In the genomic region with DNA sequence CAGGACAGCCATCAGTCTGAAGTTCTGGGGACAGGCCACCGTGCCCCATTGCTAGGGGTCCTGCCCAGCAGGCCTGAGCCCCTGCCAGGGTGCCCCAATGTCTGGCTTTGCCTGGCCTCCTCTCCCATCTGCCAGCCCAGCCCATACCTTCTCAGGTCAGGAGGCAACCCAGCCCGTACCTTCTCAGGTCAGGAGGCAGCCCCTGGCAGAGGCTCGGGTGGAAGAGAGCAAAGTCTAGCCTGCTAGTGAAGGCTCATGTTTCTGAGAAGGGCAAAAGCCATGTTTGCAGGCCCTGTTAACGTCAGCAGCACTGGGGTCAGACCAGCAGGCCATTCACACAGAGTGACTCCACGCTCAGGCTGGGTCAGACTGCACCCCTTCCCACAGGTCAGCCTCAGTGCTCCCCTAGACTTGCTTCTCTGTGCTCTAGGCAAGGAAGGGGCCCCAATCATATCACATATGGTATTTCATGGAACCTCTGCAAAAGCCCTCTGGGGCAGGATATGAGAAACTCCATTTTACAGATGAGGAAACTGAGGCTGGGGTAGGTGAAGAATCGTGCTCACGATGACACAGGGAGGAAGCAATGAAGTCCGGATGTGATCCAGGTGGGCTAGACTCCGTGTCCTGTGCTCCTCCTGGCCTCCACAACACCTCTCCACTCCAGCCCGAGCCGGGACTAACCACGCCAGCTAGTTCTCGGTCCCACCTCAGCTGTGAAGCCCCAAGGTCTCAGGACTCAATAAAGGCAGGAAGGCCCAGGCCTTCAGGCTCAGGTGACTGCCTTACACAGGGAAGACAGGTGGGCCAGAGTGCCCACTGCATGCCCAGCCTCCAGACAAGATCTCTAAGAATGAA, we compare ENCODE assay signal across 20 cellular contexts. TPM values are rescaled to one million over a fixed set of nuclear protein-coding genes. Genes with fewer than 3 reads are reported as not detected.
A peak's percentile ranks its signal among the peaks of the same experiment; 100 is the strongest.
DNase-seq lines count a peak whose midpoint lies in the region; ATAC-seq and TF ChIP-seq lines count a peak whose summit lies in the region.
"Had no signal": no experiment of that assay in that cellular context is flagged by ENCODE, and none has a peak within 500 bp of the region (broad histone marks: within the 10 kb centered on the region; RNA-seq: fewer than 3 reads in every experiment).

No MANE protein-coding gene starts in this region.

- no peak overlapping the region for H3K9ac ChIP-seq in BLaER1
- no peak overlapping the region for H3K9ac ChIP-seq in neural progenitor cell

- peaks cover 3% of the 10 kb centered on the region for H3F3A ChIP-seq in neural progenitor cell (ENCODE audit: low read depth)

- peaks cover 39% of the 10 kb centered on the region for H3K4me1 Mint-ChIP-seq in neural progenitor cell
- H3K4me1 Mint-ChIP-seq: activated B cell treated with CpG ODN at 0.5 μM for 24 hours; activated T-helper 17 cell treated with anti-CD3 and anti-CD28 coated beads, Interleukin-2, amount 50 U/mL, for 72 hours; stimulated activated effector memory CD8-positive, alpha-beta T cell treated with anti-CD3 and anti-CD28 coated beads, Interleukin-12 subunit alpha, Interleukin-12 subunit beta, amount 100 ng/mL, for 72 hours had no signal

- no peak overlapping the region for H3K4me3 Mint-ChIP-seq in neural progenitor cell
- H3K4me3 Mint-ChIP-seq: activated B cell treated with CpG ODN at 0.5 μM for 24 hours; activated T-helper 17 cell treated with anti-CD3 and anti-CD28 coated beads, Interleukin-2, amount 50 U/mL, for 72 hours; CD4-positive, alpha-beta T cell; effector memory CD8-positive, alpha-beta T cell; stimulated activated effector memory CD8-positive, alpha-beta T cell treated with anti-CD3 and anti-CD28 coated beads, Interleukin-12 subunit alpha, Interleukin-12 subunit beta, amount 100 ng/mL, for 72 hours; T-helper 1 cell treated with Interleukin-12 subunit alpha and Interleukin-12 subunit beta and Interleukin-4 antibody, amounts not matched to agents 30 μg/mL and 1 μg/mL, for 36 hours had no signal

- no peak overlapping the region for H2AFZ ChIP-seq in neural progenitor cell (replicated peaks)

- peaks cover 39% of the 10 kb centered on the region; the same call in 1 of the 2 replicates for H4K20me1 ChIP-seq in BLaER1
- peaks cover 100% of the 10 kb centered on the region for H4K20me1 ChIP-seq in neural progenitor cell (ENCODE audit: low read depth)

- POLR2A ChIA-PET in RWPE1 (lab: Yijun Ruan, JAX; ENCODE audit: low non-redundant PET): no interaction called here

- H3K27ac ChIP-seq in BLaER1 (peak overlapping the region; percentile 88), RWPE1 (peak overlapping the region; percentile 100), esophagus squamous epithelium (peak overlapping the region; percentile 91 to 97 (median 94)), neural progenitor cell (no peak overlapping the region), coronary artery (no peak overlapping the region)
- H3K27ac ChIP-seq: cardiac muscle cell, psoas muscle had no signal

- TF ChIP-seq CTCF in RWPE1 (conservative IDR thresholded peaks at IDR 0.05; ENCODE audit: low read depth): no peak
- TF ChIP-seq CTCF in esophagus squamous epithelium (IDR thresholded peaks at IDR 0.05): no peak
- no peak for TF ChIP-seq CTCF in neural progenitor cell (IDR thresholded peaks at IDR 0.05)
- no peak for TF ChIP-seq CTCF in coronary artery (IDR thresholded peaks at IDR 0.05)

- intact Hi-C loops in esophagus squamous epithelium (cut with DNase I): no loop called here

- H3K4me2 ChIP-seq in BLaER1 (peak overlapping the region; percentile 84), neural progenitor cell (no peak overlapping the region)

- H3K27ac Mint-ChIP-seq in neural progenitor cell: peak overlapping the region; percentile 83
- H3K27ac Mint-ChIP-seq: activated B cell treated with CpG ODN at 0.5 μM for 24 hours; activated T-helper 17 cell treated with anti-CD3 and anti-CD28 coated beads, Interleukin-2, amount 50 U/mL, for 72 hours; CD4-positive, alpha-beta T cell; effector memory CD8-positive, alpha-beta T cell; stimulated activated effector memory CD8-positive, alpha-beta T cell treated with anti-CD3 and anti-CD28 coated beads, Interleukin-12 subunit alpha, Interleukin-12 subunit beta, amount 100 ng/mL, for 72 hours; T-helper 1 cell treated with Interleukin-12 subunit alpha and Interleukin-12 subunit beta and Interleukin-4 antibody, amounts not matched to agents 30 μg/mL and 1 μg/mL, for 36 hours had no signal

- H3K36me3 Mint-ChIP-seq in neural progenitor cell: peaks cover 4% of the 10 kb centered on the region
- H3K36me3 Mint-ChIP-seq: stimulated activated effector memory CD8-positive, alpha-beta T cell treated with anti-CD3 and anti-CD28 coated beads, Interleukin-12 subunit alpha, Interleukin-12 subunit beta, amount 100 ng/mL, for 72 hours had no signal

- no peak overlapping the region for H3K4me3 ChIP-seq in BLaER1
- H3K4me3 ChIP-seq in esophagus squamous epithelium: peak overlapping the region in 1 of 4 donors; percentile 20
- no peak overlapping the region for H3K4me3 ChIP-seq in neural progenitor cell
- H3K4me3 ChIP-seq in coronary artery: no peak overlapping the region
- H3K4me3 ChIP-seq: cardiac muscle cell, psoas muscle had no signal

- no peaks in the 10 kb centered on the region for H3K9me3 Mint-ChIP-seq in neural progenitor cell
- H3K9me3 Mint-ChIP-seq: activated B cell treated with CpG ODN at 0.5 μM for 24 hours; activated T-helper 17 cell treated with anti-CD3 and anti-CD28 coated beads, Interleukin-2, amount 50 U/mL, for 72 hours; CD4-positive, alpha-beta T cell; effector memory CD8-positive, alpha-beta T cell; stimulated activated effector memory CD8-positive, alpha-beta T cell treated with anti-CD3 and anti-CD28 coated beads, Interleukin-12 subunit alpha, Interleukin-12 subunit beta, amount 100 ng/mL, for 72 hours; T-helper 1 cell treated with Interleukin-12 subunit alpha and Interleukin-12 subunit beta and Interleukin-4 antibody, amounts not matched to agents 30 μg/mL and 1 μg/mL, for 36 hours had no signal

- H3K36me3 ChIP-seq in BLaER1: peaks cover 8% of the 10 kb centered on the region; the same call in 1 of the 2 replicates
- H3K36me3 ChIP-seq in esophagus squamous epithelium: no peaks in the 10 kb centered on the region
- H3K36me3 ChIP-seq in neural progenitor cell: no peaks in the 10 kb centered on the region
- H3K36me3 ChIP-seq: cardiac muscle cell had no signal

- 86 to 90% methylated on average over 6 to 10 of the region's 13 CpGs for WGBS in esophagus squamous epithelium, 2 donors

- no peak for TF ChIP-seq POLR2A in esophagus squamous epithelium (IDR thresholded peaks at IDR 0.05)

- no peaks in the 10 kb centered on the region for H3K9me3 ChIP-seq in BLaER1
- no peaks in the 10 kb centered on the region for H3K9me3 ChIP-seq in esophagus squamous epithelium
- H3K9me3 ChIP-seq in neural progenitor cell (ENCODE audit: low read depth): no peaks in the 10 kb centered on the region
- H3K9me3 ChIP-seq: psoas muscle had no signal

- H3K27me3 ChIP-seq in BLaER1 (no peaks in the 10 kb centered on the region), esophagus squamous epithelium (no peaks in the 10 kb centered on the region), neural progenitor cell (no peaks in the 10 kb centered on the region)
- H3K27me3 ChIP-seq: cardiac muscle cell had no signal

- DNase-seq in RWPE1 (ENCODE audit: low spot score) (no peak), esophagus squamous epithelium (lab: John Stamatoyannopoulos, UW) (no peak), neural progenitor cell (ENCODE audit: low spot score) (no peak), midbrain (lab: John Stamatoyannopoulos, UW) (no peak), coronary artery (ENCODE audit: low spot score) (no peak)
- DNase-seq: activated B cell treated with CpG ODN at 0.5 μM for 24 hours; effector memory CD8-positive, alpha-beta T cell; hypothalamus; NCI-H345; psoas muscle; stimulated activated CD4-positive, alpha-beta T cell treated with anti-CD3 and anti-CD28 coated beads, Interleukin-12 subunit alpha, Interleukin-12 subunit beta, amount 100 ng/mL, for 4 hours had no signal

- CTCF ChIA-PET in RWPE1 (lab: Yijun Ruan, JAX): interaction anchor here (1.7 kb wide), 1 partner anchor 10 kb away, joined by 13 read pairs; the partner anchor contains the start of gene SDC1

- ATAC-seq in GM19035 (IDR thresholded peaks at IDR 0.05; ENCODE audit: unreplicated experiment) (no peak), HG02981 (IDR thresholded peaks at IDR 0.05; ENCODE audit: unreplicated experiment) (no peak)
- ATAC-seq: activated T-helper 17 cell treated with anti-CD3 and anti-CD28 coated beads, Interleukin-2, amount 50 U/mL, for 72 hours; effector memory CD8-positive, alpha-beta T cell; psoas muscle; Right ventricle myocardium inferior; stimulated activated effector memory CD8-positive, alpha-beta T cell treated with anti-CD3 and anti-CD28 coated beads, Interleukin-12 subunit alpha, Interleukin-12 subunit beta, amount 100 ng/mL, for 72 hours had no signal

- H3K4me1 ChIP-seq in BLaER1: peaks cover 79% of the 10 kb centered on the region
- H3K4me1 ChIP-seq in esophagus squamous epithelium: peaks cover 52 to 100% (median 69%) of the 10 kb centered on the region in 3 donors
- H3K4me1 ChIP-seq in neural progenitor cell: peaks cover 20% of the 10 kb centered on the region
- H3K4me1 ChIP-seq: psoas muscle had no signal

- peaks cover 94% of the 10 kb centered on the region for H3K79me2 ChIP-seq in neural progenitor cell (ENCODE audit: low read depth)

- H3K27me3 Mint-ChIP-seq in neural progenitor cell (ENCODE audit: insufficient read depth, low read depth): peaks cover 8% of the 10 kb centered on the region

RNA-seq across cellular contexts. Expression of gene SDC1, which starts 9.5 kb away (rescaled TPM):
- total RNA-seq in esophagus squamous epithelium (100 to 1,000 TPM; 355 to 757 (median 496) TPM), neural progenitor cell (ENCODE audit: low replicate concordance) (27.5 and 54.0 TPM in 2 replicates)
- total RNA-seq: activated B cell treated with CpG ODN at 0.5 μM for 24 hours; CD4-positive, alpha-beta T cell had no signal

Comparison
In these comparisons a context has a peak if more than half of its experiments do, and no peak if none do; other contexts are left out.
1. H3K27ac ChIP-seq: peak in BLaER1 (single experiment), RWPE1 (single experiment) and esophagus squamous epithelium (4 of 4); none in neural progenitor cell (single experiment) and coronary artery (0 of 2).